22 cellular contexts compared by ENCODE assay signal in the genomic region with DNA sequence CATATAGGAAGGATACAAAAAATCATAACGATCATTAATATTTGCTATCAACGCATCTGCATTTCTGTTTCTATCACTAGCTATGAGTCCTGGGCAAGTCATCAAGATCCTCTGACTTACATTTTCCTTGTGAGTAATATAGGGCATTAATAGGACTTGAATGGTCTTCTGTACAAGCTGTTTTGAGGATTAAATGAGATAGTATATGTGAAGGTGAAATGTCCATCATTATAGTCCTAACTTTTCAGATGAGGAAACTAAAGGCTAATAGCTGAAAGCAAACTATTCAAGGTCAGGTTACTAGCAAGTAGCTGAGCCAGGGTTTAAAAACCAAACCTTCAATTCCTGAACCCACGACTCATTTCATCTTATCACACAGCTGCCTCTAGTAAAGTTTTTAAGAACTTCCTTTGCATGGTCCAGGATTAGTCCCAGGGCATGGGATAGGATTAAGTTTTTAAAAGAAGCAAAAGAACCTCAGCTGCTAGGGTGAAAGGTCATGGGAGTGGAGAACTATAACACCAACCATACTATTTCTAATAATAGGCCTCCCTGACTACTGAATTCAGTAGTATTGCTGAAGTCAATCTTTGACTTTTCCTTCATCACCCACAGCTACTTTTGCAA.
DNase-seq lines count a peak whose midpoint lies in the region; ATAC-seq and TF ChIP-seq lines count a peak whose summit lies in the region.
"Had no signal": no experiment of that assay in that cellular context is flagged by ENCODE, and none has a peak within 500 bp of the region (broad histone marks: within the 10 kb centered on the region; RNA-seq: fewer than 3 reads in every experiment).

No MANE protein-coding gene starts in this region.

- peak overlapping the region; percentile 9 for H3K4me2 ChIP-seq in smooth muscle cell
- H3K4me2 ChIP-seq: BLaER1 treated with 17β-estradiol and CSF1 and Interleukin-3, amounts not matched to agents 10 nM and 100 nM; GM23338 had no signal

- H3K4me3 ChIP-seq in smooth muscle cell, result no peak overlapping the region
- no peak overlapping the region for H3K4me3 ChIP-seq in right lobe of liver
- H3K4me3 ChIP-seq: BLaER1 treated with 17β-estradiol and CSF1 and Interleukin-3, amounts not matched to agents 10 nM and 100 nM; GM23338 had no signal

- intact Hi-C loops in activated CD4-positive, alpha-beta T cell treated with anti-CD3 and anti-CD28 coated beads for 36 hours (cut with DNase I, micrococcal nuclease), result no loop called here
- intact Hi-C loops in right lobe of liver (cut with DNase I), result no loop called here

- H3K27me3 Mint-ChIP-seq in activated CD4-positive, alpha-beta T cell treated with anti-CD3 and anti-CD28 coated beads for 36 hours, result peaks cover 10% of the 10 kb centered on the region
- H3K27me3 Mint-ChIP-seq: CD4-positive, alpha-beta T cell had no signal

- peaks cover 5% of the 10 kb centered on the region for H3F3A ChIP-seq in smooth muscle cell (ENCODE audit: low read depth)

- CTCF ChIA-PET in activated CD4-positive, alpha-beta T cell treated with anti-CD3 and anti-CD28 coated beads for 36 hours (lab: Charles Lee), result interaction anchor here (1.0 kb wide), 1 partner anchor 19 kb away, joined by 3 read pairs; no protein-coding TSS in a partner anchor

- no peak overlapping the region for H3K9ac ChIP-seq in smooth muscle cell (ENCODE audit: low read depth)
- H3K9ac ChIP-seq: BLaER1 treated with 17β-estradiol and CSF1 and Interleukin-3, amounts not matched to agents 10 nM and 100 nM had no signal

- H3K27me3 ChIP-seq in smooth muscle cell (ENCODE audit: low read depth) (no peaks in the 10 kb centered on the region), right lobe of liver (no peaks in the 10 kb centered on the region)
- H3K27me3 ChIP-seq: BE2C; BLaER1 treated with 17β-estradiol and CSF1 and Interleukin-3, amounts not matched to agents 10 nM and 100 nM had no signal

- POLR2A ChIA-PET in activated CD4-positive, alpha-beta T cell treated with anti-CD3 and anti-CD28 coated beads for 36 hours (lab: Charles Lee), result no interaction called here

- H4K20me1 ChIP-seq in smooth muscle cell (ENCODE audit: low read depth), result no peaks in the 10 kb centered on the region
- H4K20me1 ChIP-seq: BLaER1 treated with 17β-estradiol and CSF1 and Interleukin-3, amounts not matched to agents 10 nM and 100 nM had no signal

- DNase-seq in ELF-1 (ENCODE audit: low read depth, low spot score), result peak; percentile 45
- DNase-seq in NCI-H69 (lab: John Stamatoyannopoulos, UW), result peak; percentile 76
- peak; percentile 61 for DNase-seq in myocyte (ENCODE audit: low read depth)
- no peak for DNase-seq in smooth muscle cell (lab: John Stamatoyannopoulos, UW; ENCODE audit: unreplicated experiment)
- no peak for DNase-seq in activated CD4-positive, alpha-beta T cell treated with anti-CD3 and anti-CD28 coated beads for 36 hours
- no peak for DNase-seq in right lobe of liver
- DNase-seq in GDM1 (lab: John Stamatoyannopoulos, UW), result no peak
- DNase-seq: ACHN; AML-193; BE2C; Caco-2; CD4-positive, alpha-beta T cell; DMS153; DND-41; GF-D8; H9; HFFc6 had no signal

- TF ChIP-seq CTCF in smooth muscle cell (IDR thresholded peaks at IDR 0.05; ENCODE audit: borderline replicate concordance, insufficient read depth, poor library complexity, severe bottlenecking) (no peak), right lobe of liver (IDR thresholded peaks at IDR 0.05) (no peak)

- H3K9me3 ChIP-seq in smooth muscle cell (replicated peaks; ENCODE audit: low read depth) (no peaks in the 10 kb centered on the region), right lobe of liver (no peaks in the 10 kb centered on the region)
- H3K9me3 ChIP-seq: BE2C; BLaER1 treated with 17β-estradiol and CSF1 and Interleukin-3, amounts not matched to agents 10 nM and 100 nM; Caco-2 had no signal

- H3K27ac ChIP-seq in smooth muscle cell (ENCODE audit: low read depth), result no peak overlapping the region
- H3K27ac ChIP-seq in right lobe of liver, result no peak overlapping the region
- H3K27ac ChIP-seq: 22Rv1; BLaER1 treated with 17β-estradiol and CSF1 and Interleukin-3, amounts not matched to agents 10 nM and 100 nM had no signal

- no peak for TF ChIP-seq POLR2A in right lobe of liver (IDR thresholded peaks at IDR 0.05)

- H3K36me3 ChIP-seq in smooth muscle cell (ENCODE audit: low read depth), result no peaks in the 10 kb centered on the region
- H3K36me3 ChIP-seq in right lobe of liver, result no peaks in the 10 kb centered on the region
- H3K36me3 ChIP-seq: BE2C; BLaER1 treated with 17β-estradiol and CSF1 and Interleukin-3, amounts not matched to agents 10 nM and 100 nM had no signal

- H3K9me3 Mint-ChIP-seq in activated CD4-positive, alpha-beta T cell treated with anti-CD3 and anti-CD28 coated beads for 36 hours (ENCODE audit: low read depth), result no peaks in the 10 kb centered on the region
- H3K9me3 Mint-ChIP-seq: CD4-positive, alpha-beta T cell; GM23338; H9; HFFc6 had no signal

- H3K79me2 ChIP-seq in smooth muscle cell (ENCODE audit: low read depth), result no peaks in the 10 kb centered on the region

- H3K4me1 ChIP-seq in smooth muscle cell (ENCODE audit: low read depth) (no peaks in the 10 kb centered on the region), right lobe of liver (no peaks in the 10 kb centered on the region)
- H3K4me1 ChIP-seq: BE2C; BLaER1 treated with 17β-estradiol and CSF1 and Interleukin-3, amounts not matched to agents 10 nM and 100 nM had no signal

- 62% methylated on average over 3 of the region's 3 CpGs for WGBS in smooth muscle cell (ENCODE audit: low lambda C conversion rate)
- WGBS in right lobe of liver (ENCODE audit: insufficient coverage, low coverage, low lambda C conversion rate, missing lambda C conversion rate), result 71% methylated on average over 3 of the region's 3 CpGs

- no peaks in the 10 kb centered on the region for H3K4me1 Mint-ChIP-seq in activated CD4-positive, alpha-beta T cell treated with anti-CD3 and anti-CD28 coated beads for 36 hours
- H3K4me1 Mint-ChIP-seq: CD14-positive monocyte, GM23338, H9 had no signal

- no peak for ATAC-seq in activated CD4-positive, alpha-beta T cell treated with anti-CD3 and anti-CD28 coated beads for 36 hours
- no peak for ATAC-seq in right lobe of liver
- ATAC-seq: GM23338, HCT116 had no signal

- H3K27ac Mint-ChIP-seq in activated CD4-positive, alpha-beta T cell treated with anti-CD3 and anti-CD28 coated beads for 36 hours, result no peak overlapping the region
- H3K27ac Mint-ChIP-seq: CD14-positive monocyte; CD4-positive, alpha-beta T cell; GM23338; HFFc6 had no signal

- no peak overlapping the region for H3K4me3 Mint-ChIP-seq in activated CD4-positive, alpha-beta T cell treated with anti-CD3 and anti-CD28 coated beads for 36 hours
- H3K4me3 Mint-ChIP-seq: CD14-positive monocyte; CD4-positive, alpha-beta T cell; GM23338; H9; HFFc6 had no signal

- H2AFZ ChIP-seq in smooth muscle cell (ENCODE audit: low read depth), result peak overlapping the region; percentile 27
- H2AFZ ChIP-seq: GM23338 had no signal

- H3K36me3 Mint-ChIP-seq in activated CD4-positive, alpha-beta T cell treated with anti-CD3 and anti-CD28 coated beads for 36 hours (ENCODE audit: low read depth), result no peaks in the 10 kb centered on the region
- H3K36me3 Mint-ChIP-seq: CD14-positive monocyte had no signal

Comparison
In these comparisons a context has a peak if more than half of its experiments do, and no peak if none do; other contexts are left out.
1. DNase-seq: peak in ELF-1 (single experiment), NCI-H69 (single experiment) and myocyte (single experiment); none in smooth muscle cell (single experiment), activated CD4-positive, alpha-beta T cell treated with anti-CD3 and anti-CD28 coated beads for 36 hours (single experiment), right lobe of liver (0 of 3) and GDM1 (single experiment).